Comparison of ENCODE assay signal across 21 cellular contexts in genomic region chr3:45603226-45603625, GRCh38. TPM values are rescaled to one million over a fixed set of nuclear protein-coding genes. Genes with fewer than 3 reads are reported as not detected.
DNase-seq lines count a peak whose midpoint lies in the region; ATAC-seq and TF ChIP-seq lines count a peak whose summit lies in the region.
"Had no signal": no experiment of that assay in that cellular context is flagged by ENCODE, and none has a peak within 500 bp of the region (broad histone marks: within the 10 kb centered on the region; RNA-seq: fewer than 3 reads in every experiment).

No MANE protein-coding gene starts in this region.

- no peaks in the 10 kb centered on the region for H3K27me3 Mint-ChIP-seq in nephron (ENCODE audit: low read depth)
- H3K27me3 Mint-ChIP-seq: CD4-positive, alpha-beta T cell; IgD-negative memory B cell had no signal

- 42 to 49% methylated on average over 3 of the region's 3 CpGs for WGBS in heart right ventricle, 2 donors

- peaks cover 9% of the 10 kb centered on the region for H3K36me3 Mint-ChIP-seq in nephron (ENCODE audit: low read depth)

- intact Hi-C loops in heart right ventricle (cut with DNase I) (loop anchor here in 1 of 10 donors (5.0 kb wide), 1 partner anchor 44 kb away; no protein-coding TSS in a partner anchor), Right ventricle myocardium inferior (cut with DNase I) (no loop called here), ascending aorta (cut with DNase I) (no loop called here)

- in situ Hi-C loops in ACHN (cut with HindIII; ENCODE audit: low pct_ligation_motif_present, low pct_unique_long_range_greater_than_20kb, low sequenced_read_pairs), result no loop called here

- H3K36me3 ChIP-seq in heart right ventricle (peaks cover 0 to 64% (median 0%) of the 10 kb centered on the region in 9 donors), ascending aorta (no peaks in the 10 kb centered on the region), thoracic aorta (no peaks in the 10 kb centered on the region)

- peaks cover 51 to 100% (median 92%) of the 10 kb centered on the region in 9 donors for H3K4me1 ChIP-seq in heart right ventricle
- H3K4me1 ChIP-seq in ascending aorta, result peaks cover 57 to 93% of the 10 kb centered on the region in 2 donors
- H3K4me1 ChIP-seq in thoracic aorta (ENCODE audit: control insufficient read depth in 1 of 2, low read depth in 2 of 2), result peaks cover 67 to 99% of the 10 kb centered on the region in 2 donors

- H3K9me3 ChIP-seq in heart right ventricle (no peaks in the 10 kb centered on the region), ascending aorta (no peaks in the 10 kb centered on the region), thoracic aorta (no peaks in the 10 kb centered on the region)
- H3K9me3 ChIP-seq: MG63 had no signal

- no peaks in the 10 kb centered on the region for H3K9me3 Mint-ChIP-seq in nephron
- H3K9me3 Mint-ChIP-seq: CD4-positive, alpha-beta T cell; IgD-negative memory B cell had no signal

- TF ChIP-seq CTCF in heart right ventricle (IDR thresholded peaks at IDR 0.05), result no peak
- no peak for TF ChIP-seq CTCF in ascending aorta (IDR thresholded peaks at IDR 0.05)
- TF ChIP-seq CTCF in nephron (IDR thresholded peaks at IDR 0.05; ENCODE audit: unreplicated experiment in 3 of 3), result no peak
- TF ChIP-seq CTCF in thoracic aorta (IDR thresholded peaks at IDR 0.05), result no peak

- H3K27ac Mint-ChIP-seq in nephron, result peak overlapping the region in 2 of 3 experiments; percentile 20 to 57
- H3K27ac Mint-ChIP-seq: CD4-positive, alpha-beta T cell; IgD-negative memory B cell had no signal

- H3K27me3 ChIP-seq in heart right ventricle (no peaks in the 10 kb centered on the region), ascending aorta (no peaks in the 10 kb centered on the region), thoracic aorta (replicated peaks; ENCODE audit: insufficient read depth) (no peaks in the 10 kb centered on the region)
- H3K27me3 ChIP-seq: MG63 had no signal

- H3K4me3 Mint-ChIP-seq in nephron, result no peak overlapping the region
- H3K4me3 Mint-ChIP-seq: IgD-negative memory B cell had no signal

- H3K27ac ChIP-seq in heart right ventricle (peak overlapping the region in 6 of 10 donors; percentile 20 to 91 (median 90)), ascending aorta (peak overlapping the region; percentile 88 to 91), thoracic aorta (peak overlapping the region; percentile 78 to 95)

- H3K4me3 ChIP-seq in heart right ventricle, result no peak overlapping the region
- no peak overlapping the region for H3K4me3 ChIP-seq in ascending aorta
- no peak overlapping the region for H3K4me3 ChIP-seq in thoracic aorta
- H3K4me3 ChIP-seq: MG63 had no signal

- DNase-seq in heart right ventricle (no peak), Right ventricle myocardium inferior (ENCODE audit: missing footprints) (no peak), ascending aorta (ENCODE audit: low spot score in 2 of 2) (no peak), thoracic aorta (ENCODE audit: low spot score) (no peak), ACHN (no peak)
- DNase-seq in activated naive CD4-positive, alpha-beta T cell treated with Interleukin-2 at 50 U/mL for 16 hours, result no peak
- DNase-seq: CD4-positive, alpha-beta T cell; DMS153; GDM1; HCEC 1CT; Karpas-422; MG63; NCI-H1048; NCI-H1436 treated with DMSO at 0.1 percent for 48 hours; NCI-H2081; NCI-H748 treated with DMSO at 0.1 percent for 48 hours; OCI-M1; SHP77 treated with DMSO at 0.1 percent for 48 hours had no signal

- peaks cover 73% of the 10 kb centered on the region for H3K4me1 Mint-ChIP-seq in nephron

- no peak for ATAC-seq in heart right ventricle
- no peak for ATAC-seq in Right ventricle myocardium inferior
- no peak for ATAC-seq in thoracic aorta (ENCODE audit: insufficient number of reproducible peaks, low FRiP score, low read depth)
- ATAC-seq in HG02642 (IDR thresholded peaks at IDR 0.05; ENCODE audit: poor library complexity, unreplicated experiment), result no peak

RNA-seq across cellular contexts. Expression of gene LIMD1, which starts 8.7 kb away (rescaled TPM):
- total RNA-seq in heart right ventricle (10 to 100 TPM; 24.1 to 47.6 (median 35.5) TPM), Right ventricle myocardium inferior (34.1 TPM), ascending aorta (36.8 TPM), thoracic aorta (10 to 100 TPM; 32.5 to 42.6 TPM)
- polyA plus RNA-seq in heart right ventricle, result 10 to 100 TPM in 1 of 2 donors, 1 to 10 TPM in 1; 6.1 to 21.7 TPM
